Comparison of ENCODE assay signal across 8 cellular contexts in the genomic region with DNA sequence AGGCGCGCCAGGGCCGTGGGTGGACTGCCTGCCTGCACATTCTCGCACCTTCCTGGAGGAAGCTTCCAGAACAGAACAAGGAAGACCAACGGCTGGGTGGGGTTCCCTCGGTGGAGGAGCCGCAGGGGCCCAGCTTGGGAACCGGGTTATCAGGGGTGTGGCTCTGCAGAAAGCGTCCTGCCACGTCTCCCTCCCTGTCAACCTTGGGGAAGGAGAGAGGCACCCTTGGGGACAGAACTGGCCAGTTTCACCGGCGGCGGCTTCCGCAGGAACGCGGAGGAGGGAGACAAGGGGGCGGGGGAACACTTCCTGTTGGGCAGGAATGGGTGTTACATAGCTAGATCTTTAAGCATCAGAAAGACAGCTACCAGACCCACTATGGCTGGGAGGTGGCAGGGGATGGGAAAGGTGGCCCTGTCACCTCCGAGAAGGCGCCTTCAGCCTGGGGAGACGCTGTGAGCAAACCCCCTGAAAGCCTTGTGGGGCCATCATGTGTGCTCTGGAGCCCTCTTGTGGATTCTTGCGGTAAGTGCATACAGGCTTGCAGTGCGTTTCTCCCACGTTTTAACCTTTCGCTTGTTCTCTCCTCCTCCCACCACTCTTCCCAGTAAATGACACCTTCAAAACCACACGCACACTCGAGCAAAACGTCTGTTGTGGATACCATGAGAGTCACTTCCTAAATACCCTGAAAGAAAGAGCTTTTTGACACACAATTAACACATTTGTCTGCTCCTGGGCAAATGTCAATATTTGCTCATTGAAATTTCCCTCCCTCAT. TPM values are rescaled to one million over a fixed set of nuclear protein-coding genes. Genes with fewer than 3 reads are reported as not detected.
DNase-seq lines count a peak whose midpoint lies in the region; ATAC-seq and TF ChIP-seq lines count a peak whose summit lies in the region.

No MANE protein-coding gene starts in this region.

- no peak for TF ChIP-seq POLR2A in lower leg skin (IDR thresholded peaks at IDR 0.05)

- no peaks in the 10 kb centered on the region for H3K9me3 ChIP-seq in duodenal mucosa (ENCODE audit: control insufficient read depth in 1 of 2, low read length in 2 of 2)

- peak overlapping the region; percentile 14 for H3K27ac ChIP-seq in duodenal mucosa (ENCODE audit: low read depth, low read length)

- intact Hi-C loops in lower leg skin (cut with DNase I; ENCODE audit: low total_unique reads), result loop anchor here (5.0 to 10.0 kb wide), 2 partner anchors 149 to 201 kb away; partner anchors contain the start of gene GOLT1A

- H3K9ac ChIP-seq in duodenal mucosa (ENCODE audit: low read depth in 1 of 2, low read length in 2 of 2), result peak overlapping the region; percentile 70 to 74

- TF ChIP-seq CTCF in lower leg skin (IDR thresholded peaks at IDR 0.05), result peak in 1 of 3 donors; percentile 97

- H3K27me3 ChIP-seq in duodenal mucosa (ENCODE audit: control insufficient read depth in 1 of 2, insufficient read depth in 2 of 2, low read length in 2 of 2), result no peaks in the 10 kb centered on the region

- DNase-seq in GF-D8 (lab: John Stamatoyannopoulos, UW) (peak; percentile 31), NCI-H526 treated with DMSO at 0.1 percent for 48 hours (lab: John Stamatoyannopoulos, UW) (peak; percentile 30), lower leg skin (ENCODE audit: low spot score in 2 of 2) (peak; percentile 66 to 94)
- peak; percentile 74 to 82 for DNase-seq in activated CD4-positive, alpha-beta T cell treated with anti-CD3 and anti-CD28 coated beads, Interleukin-2, amount 50 U/mL, for 48 hours
- DNase-seq in stimulated activated CD4-positive, alpha-beta T cell treated with anti-CD3 and anti-CD28 coated beads, Interleukin-4, amount 100 ng/mL, for 4 hours, result peak; percentile 59 to 80

- peaks cover 17 to 21% of the 10 kb centered on the region in 2 donors for H3K4me1 ChIP-seq in duodenal mucosa (ENCODE audit: control insufficient read depth in 1 of 2, insufficient read depth in 2 of 2, low read length in 2 of 2)

- WGBS in lower leg skin, 2 donors, result 0 to 2% methylated on average over 20 to 27 of the region's 27 CpGs

- peak overlapping the region; percentile 68 to 69 for H3K4me3 ChIP-seq in duodenal mucosa (ENCODE audit: low read depth in 1 of 2, low read length in 2 of 2)
- H3K4me3 ChIP-seq in lower leg skin (ENCODE audit: low read depth, poor library complexity, severe bottlenecking), result no peak overlapping the region

- ATAC-seq in HG03432 (IDR thresholded peaks at IDR 0.05; ENCODE audit: unreplicated experiment), result peak; percentile 61
- ATAC-seq in HG02973 (IDR thresholded peaks at IDR 0.05; ENCODE audit: unreplicated experiment), result no peak

- peaks cover 3 to 24% of the 10 kb centered on the region in 2 donors for H3K36me3 ChIP-seq in duodenal mucosa (ENCODE audit: control insufficient read depth in 1 of 2, insufficient read depth in 2 of 2, low read length in 2 of 2)

RNA-seq across cellular contexts. Expression of gene PLEKHA6, which starts 3.8 kb away (rescaled TPM):
- total RNA-seq in lower leg skin, result 10 to 100 TPM in 2 of 4 donors, 1 to 10 TPM in 2; 1.7 to 16.4 (median 11.1) TPM

RNA-seq across cellular contexts. Expression of gene PPP1R15B, which starts 48.1 kb away (rescaled TPM):
- 10 to 100 TPM; 37.9 to 56.4 (median 49.5) TPM for total RNA-seq in lower leg skin

Comparison
In these comparisons a context has a peak if more than half of its experiments do, and no peak if none do; other contexts are left out.
1. DNase-seq: peak in every context shown above with its lines; median percentile 80 in lower leg skin; 78 in activated CD4-positive, alpha-beta T cell treated with anti-CD3 and anti-CD28 coated beads, Interleukin-2, amount 50 U/mL, for 48 hours; 70 in stimulated activated CD4-positive, alpha-beta T cell treated with anti-CD3 and anti-CD28 coated beads, Interleukin-4, amount 100 ng/mL, for 4 hours; 31 in GF-D8; 30 in NCI-H526 treated with DMSO at 0.1 percent for 48 hours.